In genomic region chr6:167523426-167523825, GRCh38 we compare ENCODE assay signal across 22 cellular contexts.
"Had no signal": no experiment of that assay in that cellular context is flagged by ENCODE, and none has a peak within 500 bp of the region (broad histone marks: within the 10 kb centered on the region; RNA-seq: fewer than 3 reads in every experiment).

No MANE protein-coding gene starts in this region.

- H3K4me3 ChIP-seq: colonic mucosa, esophagus squamous epithelium, gastrocnemius medialis, heart right ventricle, left lung, lower lobe of right lung had no signal

- H3K27me3 ChIP-seq: colonic mucosa, gastrocnemius medialis, heart right ventricle, left lung had no signal

- H3K36me3 ChIP-seq: colonic mucosa, esophagus squamous epithelium, gastrocnemius medialis, heart right ventricle, left lung, lower lobe of right lung had no signal

- ATAC-seq: effector memory CD8-positive, alpha-beta T cell; esophagus mucosa; gastrocnemius medialis; left colon; left lung; left ventricle myocardium superior; lower lobe of right lung had no signal

- H3K27ac ChIP-seq: colonic mucosa, epithelial cell of prostate, esophagus squamous epithelium, gastrocnemius medialis, heart right ventricle, left lung, lower lobe of right lung had no signal

- H3K9me3 ChIP-seq: colonic mucosa, esophagus squamous epithelium, gastrocnemius medialis, heart right ventricle, left lung, lower lobe of right lung had no signal

- DNase-seq: colonic mucosa; cortex of kidney; effector CD8-positive, alpha-beta T cell; effector memory CD8-positive, alpha-beta T cell; endodermal cell; erythroblast; esophagus squamous epithelium; foreskin fibroblast; foreskin melanocyte; gastrocnemius medialis; glutamatergic neuron; head of caudate nucleus; heart right ventricle; hippocampal formation; left colon; left lung; left ventricle myocardium superior; lower lobe of right lung; mesenchymal stem cell; midbrain had no signal

- H3K4me1 ChIP-seq: colonic mucosa, esophagus squamous epithelium, gastrocnemius medialis, left lung, lower lobe of right lung had no signal
